ENCODE assay signal across 9 cellular contexts in the genomic region with DNA sequence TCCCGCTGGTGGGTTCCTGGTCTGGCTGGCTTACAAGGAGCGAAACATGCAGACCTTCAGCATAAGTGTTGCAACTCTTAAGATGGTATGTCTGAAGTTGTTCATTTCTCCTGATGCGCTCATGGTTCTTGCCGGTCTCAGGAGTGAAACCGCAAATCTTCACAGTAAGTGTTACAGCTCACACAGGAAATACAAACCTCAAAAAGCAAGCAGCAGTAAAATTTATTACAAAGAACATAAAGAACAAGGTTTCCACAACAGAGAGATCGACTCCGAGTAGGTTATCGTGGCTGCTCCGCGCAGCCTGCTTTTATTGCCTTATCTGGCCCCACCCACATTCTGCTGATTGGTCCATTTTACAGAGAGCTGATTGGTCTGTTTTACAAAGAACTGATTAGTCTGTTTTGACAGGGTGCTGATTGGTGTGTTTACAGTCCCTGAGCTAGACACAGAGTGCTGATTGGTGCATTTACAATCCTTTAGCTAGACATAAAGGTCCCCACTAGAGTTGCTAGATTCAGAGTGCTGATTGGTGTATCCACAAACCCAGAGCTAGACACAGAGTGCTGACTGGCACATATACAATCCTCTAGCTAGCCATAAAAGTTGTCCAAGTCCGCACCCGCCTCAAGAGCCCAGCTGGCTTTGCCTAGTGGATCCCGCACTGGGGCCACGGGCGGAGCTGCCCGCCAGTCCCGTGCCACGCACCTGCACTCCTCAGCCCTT. TPM values are rescaled to one million over a fixed set of nuclear protein-coding genes. Genes with fewer than 3 reads are reported as not detected.
DNase-seq lines count a peak whose midpoint lies in the region; ATAC-seq and TF ChIP-seq lines count a peak whose summit lies in the region.
"Had no signal": no experiment of that assay in that cellular context is flagged by ENCODE, and none has a peak within 500 bp of the region (broad histone marks: within the 10 kb centered on the region; RNA-seq: fewer than 3 reads in every experiment).

No MANE protein-coding gene starts in this region.

- H3K4me3 Mint-ChIP-seq in activated T-cell treated with anti-CD3 and anti-CD28 coated beads, Interleukin-2, amount 50 U/mL, for 72 hours, result peak overlapping the region; percentile 61 to 83

- H3K36me3 ChIP-seq in body of pancreas (replicated peaks in 1 of 2; ENCODE audit: insufficient read depth in 1 of 2, low read depth in 2 of 2), result no peaks in the 10 kb centered on the region

- no peak overlapping the region for H3K4me3 ChIP-seq in body of pancreas

- in situ Hi-C loops in Caki2 (cut with HindIII; ENCODE audit: low pct_unique_long_range_greater_than_20kb, low sequenced_read_pairs), result no loop called here

- H3K27ac Mint-ChIP-seq in activated T-cell treated with anti-CD3 and anti-CD28 coated beads, Interleukin-2, amount 50 U/mL, for 72 hours, result peak overlapping the region; percentile 30

- H3K36me3 Mint-ChIP-seq in activated T-cell treated with anti-CD3 and anti-CD28 coated beads, Interleukin-2, amount 50 U/mL, for 72 hours (ENCODE audit: insufficient read depth in 2 of 2), result peaks cover 2 to 7% of the 10 kb centered on the region in 2 donors

- H3K27me3 Mint-ChIP-seq in activated T-cell treated with anti-CD3 and anti-CD28 coated beads, Interleukin-2, amount 50 U/mL, for 72 hours (ENCODE audit: low read depth), result no peaks in the 10 kb centered on the region

- WGBS in body of pancreas, 2 donors, result 62 to 92% methylated on average over 10 to 18 of the region's 18 CpGs

- H3K9me3 ChIP-seq in body of pancreas, result no peaks in the 10 kb centered on the region

- intact Hi-C loops in cardiac septum (cut with DNase I), result no loop called here
- intact Hi-C loops in body of pancreas (cut with DNase I), result no loop called here

- DNase-seq in Caki2 (ENCODE audit: low read depth) (peak; percentile 93), SIG-M5 (lab: John Stamatoyannopoulos, UW) (peak; percentile 47), retina (peak; percentile 23), RPMI8226 (no peak), epidermal melanocyte (ENCODE audit: insufficient read length, low spot score) (no peak), cardiac septum (ENCODE audit: low spot score) (no peak), body of pancreas (no peak)
- peak; percentile 69 to 84 for DNase-seq in activated T-cell treated with anti-CD3 and anti-CD28 coated beads, Interleukin-2, amount 50 U/mL, for 72 hours
- DNase-seq: SHP77 treated with DMSO at 0.1 percent for 48 hours had no signal

- peak; percentile 66 to 72 for ATAC-seq in activated T-cell treated with anti-CD3 and anti-CD28 coated beads, Interleukin-2, amount 50 U/mL, for 72 hours (replicated peaks in 1 of 2)
- ATAC-seq in body of pancreas, result no peak

- H3K9me3 Mint-ChIP-seq in activated T-cell treated with anti-CD3 and anti-CD28 coated beads, Interleukin-2, amount 50 U/mL, for 72 hours, result peaks cover 0 to 6% of the 10 kb centered on the region in 2 donors

- H3K4me1 ChIP-seq in body of pancreas, result peaks cover 13% of the 10 kb centered on the region

- peak in 1 of 3 donors; percentile 15 for TF ChIP-seq POLR2A in body of pancreas (IDR thresholded peaks at IDR 0.05)

- peaks cover 40% of the 10 kb centered on the region for H3K4me1 Mint-ChIP-seq in activated T-cell treated with anti-CD3 and anti-CD28 coated beads, Interleukin-2, amount 50 U/mL, for 72 hours (ENCODE audit: low read depth)

- no peaks in the 10 kb centered on the region for H3K27me3 ChIP-seq in body of pancreas

- TF ChIP-seq CTCF in body of pancreas (IDR thresholded peaks at IDR 0.05), result no peak

- no peak overlapping the region for H3K27ac ChIP-seq in body of pancreas

RNA-seq across cellular contexts. Expression of gene TRIM27, which starts 39.2 kb away (rescaled TPM):
- total RNA-seq in Caki2 (2014; rRNA removed; shearing (Covaris generic); ENCODE audit: low replicate concordance), result 144 and 159 TPM in 2 replicates
- total RNA-seq in activated T-cell treated with anti-CD3 and anti-CD28 coated beads, Interleukin-2, amount 50 U/mL, for 72 hours, result 10 to 100 TPM; 50.7 to 51.1 TPM
- total RNA-seq in cardiac septum, result 21.0 TPM
- total RNA-seq in body of pancreas, result 10 to 100 TPM; 56.3 to 69.2 TPM

Comparison
In these comparisons a context has a peak if more than half of its experiments do, and no peak if none do; other contexts are left out.
1. DNase-seq: peak in Caki2 (single experiment), SIG-M5 (single experiment), activated T-cell treated with anti-CD3 and anti-CD28 coated beads, Interleukin-2, amount 50 U/mL, for 72 hours (2 of 2) and retina (single experiment); none in RPMI8226 (single experiment), epidermal melanocyte (single experiment), cardiac septum (single experiment) and body of pancreas (0 of 4).